ENCODE assay signal across 8 cellular contexts in genomic region chr6:4021862-4022715, GRCh38. TPM values are rescaled to one million over a fixed set of nuclear protein-coding genes. Genes with fewer than 3 reads are reported as not detected.
A peak's percentile ranks its signal among the peaks of the same experiment; 100 is the strongest.
DNase-seq lines count a peak whose midpoint lies in the region; ATAC-seq, FAIRE-seq and TF ChIP-seq lines count a peak whose summit lies in the region.

No MANE protein-coding gene starts in this region.

- H3K9me3 Mint-ChIP-seq in stimulated activated naive CD8-positive, alpha-beta T cell treated with anti-CD3 and anti-CD28 coated beads, Interleukin-15, Interleukin-2, amounts not matched to agents 100 ng/mL and 50 ng/mL, for 24 hours: no peaks in the 10 kb centered on the region
- H3K9me3 Mint-ChIP-seq in activated CD8-positive, alpha-beta T cell treated with anti-CD3 and anti-CD28 coated beads for 36 hours: no peaks in the 10 kb centered on the region

- CTCF ChIA-PET in activated CD8-positive, alpha-beta T cell treated with anti-CD3 and anti-CD28 coated beads for 36 hours (lab: Charles Lee): interaction anchor here (0.9 to 1.6 kb wide), 13 partner anchors 8 to 273 kb away, joined by 3 to 7 read pairs (median 4); partner anchors contain the start of genes ECI2 and FAM50B

- H3K4me3 ChIP-seq in left ventricle myocardium inferior (peak overlapping the region; percentile 88), skeletal muscle tissue (ENCODE audit: low read length in 3 of 3) (peak overlapping the region; percentile 87 to 95 (median 92))

- H3K27ac Mint-ChIP-seq in stimulated activated naive CD8-positive, alpha-beta T cell treated with anti-CD3 and anti-CD28 coated beads, Interleukin-15, Interleukin-2, amounts not matched to agents 100 ng/mL and 50 ng/mL, for 24 hours: peak overlapping the region; percentile 97
- H3K27ac Mint-ChIP-seq in activated CD8-positive, alpha-beta T cell treated with anti-CD3 and anti-CD28 coated beads for 36 hours: peak overlapping the region; percentile 97

- intact Hi-C loops in activated CD8-positive, alpha-beta T cell treated with anti-CD3 and anti-CD28 coated beads for 36 hours (cut with micrococcal nuclease): loop anchor here (5.0 kb wide), 1 partner anchor 35 kb away; no protein-coding TSS in a partner anchor
- intact Hi-C loops in left ventricle myocardium inferior (cut with micrococcal nuclease): no loop called here

- H3K4me1 Mint-ChIP-seq in stimulated activated naive CD8-positive, alpha-beta T cell treated with anti-CD3 and anti-CD28 coated beads, Interleukin-15, Interleukin-2, amounts not matched to agents 100 ng/mL and 50 ng/mL, for 24 hours (ENCODE audit: low read depth): peaks cover 78% of the 10 kb centered on the region
- peaks cover 44% of the 10 kb centered on the region for H3K4me1 Mint-ChIP-seq in activated CD8-positive, alpha-beta T cell treated with anti-CD3 and anti-CD28 coated beads for 36 hours (ENCODE audit: low read depth)

- POLR2A ChIA-PET in activated CD8-positive, alpha-beta T cell treated with anti-CD3 and anti-CD28 coated beads for 36 hours (lab: Charles Lee): interaction anchor here (1.0 to 7.5 kb wide), 12 partner anchors 9 to 763 kb away, joined by 3 to 50 read pairs (median 5); partner anchors contain the start of gene ECI2

- no peaks in the 10 kb centered on the region for H3K27me3 ChIP-seq in left ventricle myocardium inferior (ENCODE audit: low read depth)
- H3K27me3 ChIP-seq in skeletal muscle tissue (ENCODE audit: control insufficient read depth in 3 of 3, insufficient read depth in 3 of 3, low read length in 3 of 3): no peaks in the 10 kb centered on the region

- H3K4me3 Mint-ChIP-seq in stimulated activated naive CD8-positive, alpha-beta T cell treated with anti-CD3 and anti-CD28 coated beads, Interleukin-15, Interleukin-2, amounts not matched to agents 100 ng/mL and 50 ng/mL, for 24 hours: peak overlapping the region; percentile 95
- H3K4me3 Mint-ChIP-seq in activated CD8-positive, alpha-beta T cell treated with anti-CD3 and anti-CD28 coated beads for 36 hours: peak overlapping the region; percentile 80

- DNase-seq in stimulated activated naive CD8-positive, alpha-beta T cell treated with anti-CD3 and anti-CD28 coated beads, Interleukin-15, Interleukin-2, amounts not matched to agents 100 U/mL and 50 U/mL, for 24 hours: no peak
- DNase-seq in activated CD8-positive, alpha-beta T cell treated with anti-CD3 and anti-CD28 coated beads for 36 hours: no peak
- DNase-seq in left ventricle myocardium inferior (no peak), urothelium cell line (ENCODE audit: low spot score) (no peak), DMS114 treated with DMSO at 0.1 percent for 48 hours (lab: John Stamatoyannopoulos, UW; ENCODE audit: unreplicated experiment) (no peak)

- TF ChIP-seq CTCF in activated CD8-positive, alpha-beta T cell treated with anti-CD3 and anti-CD28 coated beads for 36 hours (IDR thresholded peaks at IDR 0.05): no peak
- no peak for TF ChIP-seq CTCF in left ventricle myocardium inferior (IDR thresholded peaks at IDR 0.05; ENCODE audit: borderline replicate concordance)

- H3K9ac ChIP-seq in skeletal muscle tissue (ENCODE audit: low read depth in 1 of 3, low read length in 3 of 3): peak overlapping the region; percentile 95 to 99 (median 99)

- no peaks in the 10 kb centered on the region for H3K36me3 ChIP-seq in left ventricle myocardium inferior
- no peaks in the 10 kb centered on the region for H3K36me3 ChIP-seq in skeletal muscle tissue (ENCODE audit: control insufficient read depth in 3 of 3, insufficient read depth in 3 of 3, low read length in 3 of 3)

- H3K9me3 ChIP-seq in left ventricle myocardium inferior (replicated peaks): no peaks in the 10 kb centered on the region
- no peaks in the 10 kb centered on the region for H3K9me3 ChIP-seq in skeletal muscle tissue (ENCODE audit: control insufficient read depth in 3 of 3, low read length in 3 of 3)

- ATAC-seq in stimulated activated naive CD8-positive, alpha-beta T cell treated with anti-CD3 and anti-CD28 coated beads, Interleukin-15, Interleukin-2, amounts not matched to agents 100 U/mL and 50 U/mL, for 24 hours: no peak
- peak; percentile 1 for ATAC-seq in HG03457 (IDR thresholded peaks at IDR 0.05; ENCODE audit: unreplicated experiment)
- no peak for ATAC-seq in activated CD8-positive, alpha-beta T cell treated with anti-CD3 and anti-CD28 coated beads for 36 hours

- H3K27ac ChIP-seq in left ventricle myocardium inferior (replicated peaks) (peak overlapping the region; percentile 98), skeletal muscle tissue (ENCODE audit: low read depth, low read length) (peak overlapping the region; percentile 96)

- H3K27me3 Mint-ChIP-seq in stimulated activated naive CD8-positive, alpha-beta T cell treated with anti-CD3 and anti-CD28 coated beads, Interleukin-15, Interleukin-2, amounts not matched to agents 100 ng/mL and 50 ng/mL, for 24 hours: no peaks in the 10 kb centered on the region
- no peaks in the 10 kb centered on the region for H3K27me3 Mint-ChIP-seq in activated CD8-positive, alpha-beta T cell treated with anti-CD3 and anti-CD28 coated beads for 36 hours

- H3K36me3 Mint-ChIP-seq in stimulated activated naive CD8-positive, alpha-beta T cell treated with anti-CD3 and anti-CD28 coated beads, Interleukin-15, Interleukin-2, amounts not matched to agents 100 ng/mL and 50 ng/mL, for 24 hours (ENCODE audit: low read depth): peaks cover 42% of the 10 kb centered on the region
- H3K36me3 Mint-ChIP-seq in activated CD8-positive, alpha-beta T cell treated with anti-CD3 and anti-CD28 coated beads for 36 hours (ENCODE audit: low read depth): peaks cover 34% of the 10 kb centered on the region

- H3K4me1 ChIP-seq in left ventricle myocardium inferior: peaks cover 93% of the 10 kb centered on the region
- peaks cover 28 to 43% (median 29%) of the 10 kb centered on the region in 3 donors for H3K4me1 ChIP-seq in skeletal muscle tissue (ENCODE audit: control insufficient read depth in 3 of 3, insufficient read depth in 3 of 3, low read length in 3 of 3)

- no peak for FAIRE-seq in urothelium cell line (lab: Jason Lieb, UNC)

RNA-seq across cellular contexts. Expression of gene FAM217A, which starts 56.8 kb away (rescaled TPM):
- not detected for total RNA-seq in activated CD8-positive, alpha-beta T cell treated with anti-CD3 and anti-CD28 coated beads for 36 hours
- total RNA-seq in left ventricle myocardium inferior (not detected), skeletal muscle tissue (not detected)
